Comparison of ENCODE assay signal across 9 cellular contexts in genomic region chr3:87145553-87145952, GRCh38.
A peak's percentile ranks its signal among the peaks of the same experiment; 100 is the strongest.
DNase-seq lines count a peak whose midpoint lies in the region; ATAC-seq and TF ChIP-seq lines count a peak whose summit lies in the region.
"Had no signal": no experiment of that assay in that cellular context is flagged by ENCODE, and none has a peak within 500 bp of the region (broad histone marks: within the 10 kb centered on the region; RNA-seq: fewer than 3 reads in every experiment).

No MANE protein-coding gene starts in this region.

- H3K4me2 ChIP-seq in OCI-LY7 (ENCODE audit: low read length) = no peak overlapping the region

- no peak overlapping the region for H3K4me3 Mint-ChIP-seq in naive thymus-derived CD8-positive, alpha-beta T cell
- H3K4me3 Mint-ChIP-seq in CD8-positive, alpha-beta T cell = no peak overlapping the region
- H3K4me3 Mint-ChIP-seq: nephron had no signal

- peaks cover 8% of the 10 kb centered on the region for H3K9me3 ChIP-seq in HAP-1
- 0 out of 2 replicates have a peak, but pooled peaks cover 7% of the 10 kb centered on the region for H3K9me3 ChIP-seq in OCI-LY7 (ENCODE audit: low read length)
- H3K9me3 ChIP-seq in CD8-positive, alpha-beta T cell (ENCODE audit: low read length) = no peaks in the 10 kb centered on the region

- in situ Hi-C loops in HAP-1 (cut with MboI; ENCODE audit: low sequenced_read_pairs) = no loop called here

- H4K20me1 ChIP-seq in OCI-LY7 (ENCODE audit: insufficient read depth, low read length) = no peaks in the 10 kb centered on the region

- ATAC-seq in naive thymus-derived CD8-positive, alpha-beta T cell = no peak
- ATAC-seq in CD8-positive, alpha-beta T cell = no peak

- peaks cover 3 to 33% (median 18%) of the 10 kb centered on the region in 9 donors for H3K9me3 Mint-ChIP-seq in naive thymus-derived CD8-positive, alpha-beta T cell
- H3K9me3 Mint-ChIP-seq in CD8-positive, alpha-beta T cell = peaks cover 15% of the 10 kb centered on the region

- DNase-seq in SHP77 (lab: John Stamatoyannopoulos, UW) (peak; percentile 1 to 10), SHP77 treated with DMSO at 0.1 percent for 48 hours (lab: John Stamatoyannopoulos, UW) (no peak), HAP-1 (ENCODE audit: low spot score in 2 of 2) (peak; percentile 18 to 63), OCI-LY7 (ENCODE audit: low spot score) (peak; percentile 30), iPS DF 4.7 (ENCODE audit: extremely low read depth, low spot score) (peak; percentile 69), NCI-H2171 (lab: John Stamatoyannopoulos, UW) (no peak)
- DNase-seq in naive thymus-derived CD8-positive, alpha-beta T cell = no peak
- DNase-seq in CD8-positive, alpha-beta T cell = no peak

- H3K27ac ChIP-seq in OCI-LY7 (ENCODE audit: low read depth, low read length, poor library complexity, severe bottlenecking) = no peak overlapping the region
- no peak overlapping the region for H3K27ac ChIP-seq in CD8-positive, alpha-beta T cell (ENCODE audit: low read depth, low read length)

- peak; percentile 68 for TF ChIP-seq CTCF in OCI-LY7 (conservative IDR thresholded peaks at IDR 0.05; ENCODE audit: low read length)
- no peak for TF ChIP-seq CTCF in CD8-positive, alpha-beta T cell (IDR thresholded peaks at IDR 0.05)

- H3K4me1 Mint-ChIP-seq in naive thymus-derived CD8-positive, alpha-beta T cell = no peaks in the 10 kb centered on the region
- no peaks in the 10 kb centered on the region for H3K4me1 Mint-ChIP-seq in CD8-positive, alpha-beta T cell (ENCODE audit: low read depth)
- H3K4me1 Mint-ChIP-seq: nephron had no signal

- no peak overlapping the region for H2AFZ ChIP-seq in OCI-LY7 (ENCODE audit: low read length)

- H3K27me3 Mint-ChIP-seq in naive thymus-derived CD8-positive, alpha-beta T cell = peaks cover 0 to 8% (median 3%) of the 10 kb centered on the region in 5 donors
- no peaks in the 10 kb centered on the region for H3K27me3 Mint-ChIP-seq in CD8-positive, alpha-beta T cell (ENCODE audit: low read depth)

- BruUV-seq in OCI-LY7 (replicated peaks; lab: Mats Ljungman, UMichigan) = no TSS peak

- intact Hi-C loops in OCI-LY7 (cut with micrococcal nuclease; ENCODE audit: unreplicated experiment) = no loop called here
- intact Hi-C loops in CD8-positive, alpha-beta T cell (cut with DNase I, micrococcal nuclease) = no loop called here

- H3K27ac Mint-ChIP-seq in naive thymus-derived CD8-positive, alpha-beta T cell = no peak overlapping the region
- H3K27ac Mint-ChIP-seq in CD8-positive, alpha-beta T cell = no peak overlapping the region
- H3K27ac Mint-ChIP-seq: nephron had no signal

- H3K4me1 ChIP-seq in HAP-1 (no peaks in the 10 kb centered on the region), OCI-LY7 (ENCODE audit: insufficient read depth, low read length, poor library complexity, severe bottlenecking) (no peaks in the 10 kb centered on the region)
- H3K4me1 ChIP-seq in CD8-positive, alpha-beta T cell (ENCODE audit: insufficient read depth, low read length) = no peaks in the 10 kb centered on the region

- CTCF ChIA-PET in OCI-LY7 (lab: Charles Lee; ENCODE audit: unreplicated experiment) = no interaction called here
- CTCF ChIA-PET in CD8-positive, alpha-beta T cell (lab: Charles Lee) = no interaction called here

- H3K4me3 ChIP-seq in HAP-1 (no peak overlapping the region), OCI-LY7 (ENCODE audit: low read depth, low read length, poor library complexity, severe bottlenecking) (no peak overlapping the region)
- no peak overlapping the region for H3K4me3 ChIP-seq in CD8-positive, alpha-beta T cell (ENCODE audit: low read depth, low read length)

- no peaks in the 10 kb centered on the region for H3K9me2 ChIP-seq in OCI-LY7 (ENCODE audit: insufficient read depth, low read length)

- H3K79me2 ChIP-seq in OCI-LY7 (ENCODE audit: insufficient read depth, low read depth, low read length) = no peaks in the 10 kb centered on the region

- no peaks in the 10 kb centered on the region for H3K27me3 ChIP-seq in HAP-1 (ENCODE audit: low read depth)
- H3K27me3 ChIP-seq in CD8-positive, alpha-beta T cell (ENCODE audit: insufficient read depth, low read length) = no peaks in the 10 kb centered on the region

- peaks cover 0 to 18% (median 3%) of the 10 kb centered on the region in 3 donors for H3K36me3 Mint-ChIP-seq in naive thymus-derived CD8-positive, alpha-beta T cell
- H3K36me3 Mint-ChIP-seq in CD8-positive, alpha-beta T cell = no peaks in the 10 kb centered on the region

- H3K36me3 ChIP-seq in HAP-1 (replicated peaks) (no peaks in the 10 kb centered on the region), OCI-LY7 (ENCODE audit: insufficient read depth, low read length) (no peaks in the 10 kb centered on the region)
- no peaks in the 10 kb centered on the region for H3K36me3 ChIP-seq in CD8-positive, alpha-beta T cell (ENCODE audit: insufficient read depth, low read length)

- POLR2A ChIA-PET in OCI-LY7 (lab: Charles Lee) = no interaction called here
- POLR2A ChIA-PET in naive thymus-derived CD8-positive, alpha-beta T cell (lab: Charles Lee) = no interaction called here
- POLR2A ChIA-PET in CD8-positive, alpha-beta T cell (lab: Charles Lee) = no interaction called here

Comparison
In these comparisons a context has a peak if more than half of its experiments do, and no peak if none do; other contexts are left out.
1. DNase-seq: peak in SHP77 (2 of 2), HAP-1 (2 of 2), OCI-LY7 (single experiment) and iPS DF 4.7 (single experiment); none in SHP77 treated with DMSO at 0.1 percent for 48 hours (single experiment), naive thymus-derived CD8-positive, alpha-beta T cell (0 of 10), CD8-positive, alpha-beta T cell (0 of 7) and NCI-H2171 (single experiment).